In genomic region chr6:63452117-63452516, GRCh38 we compare ENCODE assay signal across 1 cellular context.
TF ChIP-seq lines count a peak whose summit lies in the region.

No MANE protein-coding gene starts in this region.

TF ChIP-seq in liver, 16 proteins besides CTCF, POLR2A, EP300 and RAD21 (continued from another document):
- TF ChIP-seq FOXA2 (IDR thresholded peaks at IDR 0.05) (peak; percentile 75), EGR1 (IDR thresholded peaks at IDR 0.05; ENCODE audit: low read depth in 2 of 2) (peak in 1 of 2 donors; percentile 75), MAX (IDR thresholded peaks at IDR 0.05) (peak; percentile 77), GABPA (IDR thresholded peaks at IDR 0.05 in 1 of 2, conservative IDR thresholded peaks at IDR 0.05 in 1 of 2) (no peak), HNF4A (conservative IDR thresholded peaks at IDR 0.05) (peak; percentile 90 to 95)
